Comparison of ENCODE assay signal across 1 cellular context in genomic region chr7:18179058-18179457, GRCh38.
TF ChIP-seq lines count a peak whose summit lies in the region.

No MANE protein-coding gene starts in this region.

TF ChIP-seq in GM23338, 12 proteins besides CTCF, POLR2A, EP300 and RAD21 (continued from another document):
- no peak for TF ChIP-seq ETS1 (IDR thresholded peaks at IDR 0.05)
